In the genomic region with DNA sequence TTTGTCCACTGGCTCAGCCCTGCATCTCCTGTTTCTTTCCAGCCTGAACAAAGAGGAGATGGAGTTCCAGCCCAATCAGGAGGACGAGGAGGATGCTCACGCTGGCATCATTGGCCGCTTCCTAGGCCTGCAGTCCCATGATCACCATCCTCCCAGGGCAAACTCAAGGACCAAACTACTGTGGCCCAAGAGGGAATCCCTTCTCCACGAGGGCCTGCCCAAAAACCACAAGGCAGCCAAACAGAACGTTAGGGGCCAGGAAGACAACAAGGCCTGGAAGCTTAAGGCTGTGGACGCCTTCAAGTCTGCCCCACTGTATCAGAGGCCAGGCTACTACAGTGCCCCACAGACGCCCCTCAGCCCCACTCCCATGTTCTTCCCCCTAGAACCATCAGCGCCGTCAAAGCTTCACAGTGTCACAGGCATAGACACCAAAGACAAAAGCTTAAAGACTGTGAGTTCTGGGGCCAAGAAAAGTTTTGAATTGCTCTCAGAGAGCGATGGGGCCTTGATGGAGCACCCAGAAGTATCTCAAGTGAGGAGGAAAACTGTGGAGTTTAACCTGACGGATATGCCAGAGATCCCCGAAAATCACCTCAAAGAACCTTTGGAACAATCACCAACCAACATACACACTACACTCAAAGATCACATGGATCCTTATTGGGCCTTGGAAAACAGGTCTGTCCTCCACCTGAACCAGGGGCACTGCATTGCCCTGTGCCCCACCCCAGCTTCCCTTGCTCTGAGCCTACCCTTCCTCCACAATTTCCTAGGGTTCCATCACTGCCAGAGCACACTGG, we compare ENCODE assay signal across 8 cellular contexts. TPM values are rescaled to one million over a fixed set of nuclear protein-coding genes. Genes with fewer than 3 reads are reported as not detected.
DNase-seq lines count a peak whose midpoint lies in the region; FAIRE-seq and TF ChIP-seq lines count a peak whose summit lies in the region.
"Had no signal": no experiment of that assay in that cellular context is flagged by ENCODE, and none has a peak within 500 bp of the region (broad histone marks: within the 10 kb centered on the region; RNA-seq: fewer than 3 reads in every experiment).

No MANE protein-coding gene starts in this region.

- no peaks in the 10 kb centered on the region for H3K9me3 ChIP-seq in Peyer's patch
- no peaks in the 10 kb centered on the region for H3K9me3 ChIP-seq in esophagus (ENCODE audit: control insufficient read depth in 2 of 2, insufficient read depth in 1 of 2, low read depth in 1 of 2, low read length in 1 of 2)
- H3K9me3 ChIP-seq in small intestine (ENCODE audit: control insufficient read depth, low read depth) = no peaks in the 10 kb centered on the region

- peaks cover 0 to 25% (median 0%) of the 10 kb centered on the region in 3 donors for H3K36me3 ChIP-seq in Peyer's patch
- peaks cover 0 to 7% of the 10 kb centered on the region in 2 donors for H3K36me3 ChIP-seq in esophagus (ENCODE audit: control insufficient read depth in 2 of 2, insufficient read depth in 2 of 2, low read length in 1 of 2)
- H3K36me3 ChIP-seq in small intestine (ENCODE audit: control insufficient read depth in 2 of 2, insufficient read depth in 2 of 2, low read length in 2 of 2) = peaks cover 0 to 7% of the 10 kb centered on the region in 2 donors

- TF ChIP-seq POLR2A in Peyer's patch (IDR thresholded peaks at IDR 0.05) = peak in 1 of 2 donors; percentile 5

- WGBS in esophagus, 2 donors = 84 to 90% methylated on average over 12 of the region's 12 CpGs
- 75 to 86% (median 80%) methylated on average over 12 of the region's 12 CpGs for WGBS in small intestine, 3 donors

- H3K27me3 ChIP-seq in Peyer's patch (no peaks in the 10 kb centered on the region), esophagus (ENCODE audit: control insufficient read depth in 1 of 2, insufficient read depth in 2 of 2, low read length in 2 of 2) (no peaks in the 10 kb centered on the region), small intestine (ENCODE audit: control insufficient read depth in 2 of 2, insufficient read depth in 2 of 2, low read length in 2 of 2) (no peaks in the 10 kb centered on the region)

- TF ChIP-seq CTCF in Peyer's patch (IDR thresholded peaks at IDR 0.05) = no peak

- H3K4me1 ChIP-seq in Peyer's patch (peaks cover 4 to 53% (median 26%) of the 10 kb centered on the region in 4 donors), esophagus (ENCODE audit: control insufficient read depth in 2 of 2, insufficient read depth in 2 of 2, low read length in 1 of 2) (peaks cover 4 to 6% of the 10 kb centered on the region in 2 donors), small intestine (ENCODE audit: control insufficient read depth in 2 of 2, insufficient read depth in 1 of 2, low read depth in 1 of 2, low read length in 1 of 2) (peaks cover 0 to 3% of the 10 kb centered on the region in 2 donors)

- no peak overlapping the region for H3K4me3 ChIP-seq in Peyer's patch
- no peak overlapping the region for H3K4me3 ChIP-seq in esophagus (ENCODE audit: low read depth in 1 of 2, low read length in 2 of 2)
- no peak overlapping the region for H3K4me3 ChIP-seq in small intestine (ENCODE audit: low read depth in 1 of 2, low read length in 2 of 2)

- H3K27ac ChIP-seq in Peyer's patch (peak overlapping the region; percentile 75 to 100 (median 100)), esophagus (ENCODE audit: low read depth in 2 of 2, low read length in 1 of 2) (peak overlapping the region; percentile 35 to 66), small intestine (ENCODE audit: low read depth in 1 of 2, low read length in 1 of 2) (peak overlapping the region; percentile 76 to 77)

- FAIRE-seq in small intestine (lab: Jason Lieb, UNC) = no peak

- DNase-seq in Peyer's patch = peak in 1 of 3 donors; percentile 45
- DNase-seq in small intestine = peak; percentile 57
- DNase-seq in activated CD8-positive, alpha-beta memory T cell treated with anti-CD3 and anti-CD28 coated beads for 24 hours = no peak
- DNase-seq in DMS 273 treated with DMSO at 0.1 percent for 48 hours (lab: John Stamatoyannopoulos, UW) = no peak
- DNase-seq in activated CD8-positive, alpha-beta memory T cell treated with anti-CD3 and anti-CD28 coated beads, Interleukin-2, amount 50 U/mL, for 48 hours = no peak
- DNase-seq: NCI-H1436 treated with DMSO at 0.1 percent for 48 hours had no signal

RNA-seq across cellular contexts. Expression of gene FTH1, which starts 5.0 kb away (rescaled TPM):
- 1,000 to 10,000 TPM; 3,399 to 5,471 (median 4,336) TPM for total RNA-seq in Peyer's patch
- 1,000 to 10,000 TPM; 3,491 to 8,500 TPM for polyA plus RNA-seq in esophagus
- 1,000 to 10,000 TPM; 3,413 to 10,000 (median 8,961) TPM for polyA plus RNA-seq in small intestine

RNA-seq across cellular contexts. Expression of gene BEST1, which starts 12.3 kb away (rescaled TPM):
- 1 to 10 TPM in 3 of 4 donors, under 1 TPM in 1; 0.47 to 4.1 (median 2.3) TPM for total RNA-seq in Peyer's patch
- polyA plus RNA-seq in esophagus = 1 to 10 TPM; 1.2 to 3.8 TPM
- 1 to 10 TPM; 2.7 to 4.7 (median 4.3) TPM for polyA plus RNA-seq in small intestine

RNA-seq across cellular contexts. Expression of gene RAB3IL1, which starts 45.0 kb away (rescaled TPM):
- total RNA-seq in Peyer's patch = 10 to 100 TPM in 1 of 4 donors, 1 to 10 TPM in 3; 1.1 to 28.1 (median 5.7) TPM
- polyA plus RNA-seq in esophagus = 1 to 10 TPM; 1.4 to 2.1 TPM
- 1 to 10 TPM in 2 of 3 donors, under 1 TPM in 1; 0.45 to 9.5 (median 4.9) TPM for polyA plus RNA-seq in small intestine
- total RNA-seq: mononuclear cell had no signal
